In the genomic region with DNA sequence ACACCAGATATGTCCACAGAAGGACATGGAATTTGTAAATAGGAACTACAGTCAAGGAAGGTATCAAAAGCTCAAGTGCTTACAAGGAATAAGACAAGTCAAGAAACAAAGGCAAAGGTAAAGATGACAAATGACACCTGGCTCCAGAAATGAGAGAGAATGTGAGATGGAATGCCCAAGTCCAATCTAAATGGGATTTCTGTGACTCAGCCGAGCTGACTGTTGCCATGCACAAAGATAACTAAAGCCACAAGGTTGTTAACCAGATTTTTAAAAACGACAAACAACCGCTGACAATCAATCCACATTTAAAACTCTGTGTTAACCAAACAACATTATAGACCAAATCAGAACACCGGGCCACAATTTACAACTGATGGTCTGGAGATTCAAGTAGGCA, we compare ENCODE assay signal across 8 cellular contexts. TPM values are rescaled to one million over a fixed set of nuclear protein-coding genes. Genes with fewer than 3 reads are reported as not detected.
DNase-seq lines count a peak whose midpoint lies in the region; ATAC-seq, FAIRE-seq and TF ChIP-seq lines count a peak whose summit lies in the region.

No MANE protein-coding gene starts in this region.

- no peak for TF ChIP-seq CTCF in bronchial epithelial cell (IDR thresholded peaks at IDR 0.05; ENCODE audit: insufficient read depth, low read length, severe bottlenecking)
- no peak for TF ChIP-seq CTCF in mucosa of descending colon (IDR thresholded peaks at IDR 0.05)

- ATAC-seq in mucosa of descending colon (peak; percentile 6), GM19463 (IDR thresholded peaks at IDR 0.05; ENCODE audit: unreplicated experiment) (no peak), GM19395 (IDR thresholded peaks at IDR 0.05; ENCODE audit: unreplicated experiment) (no peak), GM21381 (IDR thresholded peaks at IDR 0.05; ENCODE audit: unreplicated experiment) (no peak)

- H3K4me3 ChIP-seq in bronchial epithelial cell (ENCODE audit: low read depth, low read length) (peak overlapping the region; percentile 91), mucosa of descending colon (peak overlapping the region; percentile 79)

- H3K27me3 ChIP-seq in bronchial epithelial cell (ENCODE audit: control insufficient read depth, insufficient read depth, low read length) = no peaks in the 10 kb centered on the region

- FAIRE-seq in bronchial epithelial cell (lab: Jason Lieb, UNC) = no peak

- no peaks in the 10 kb centered on the region for H3K4me1 ChIP-seq in mucosa of descending colon (ENCODE audit: low read depth)

- intact Hi-C loops in mucosa of descending colon (cut with DNase I, micrococcal nuclease) = no loop called here

- DNase-seq in COLO668 (lab: John Stamatoyannopoulos, UW; ENCODE audit: unreplicated experiment) = peak; percentile 15
- DNase-seq in LHCN-M2 (ENCODE audit: low read depth) = peak; percentile 36
- peak; percentile 55 for DNase-seq in bronchial epithelial cell (ENCODE audit: low read depth)
- no peak for DNase-seq in mucosa of descending colon
- no peak for DNase-seq in NCI-H2107 (lab: John Stamatoyannopoulos, UW)

- no peaks in the 10 kb centered on the region for H3K9me3 ChIP-seq in mucosa of descending colon

- peaks cover 2% of the 10 kb centered on the region for H3K36me3 ChIP-seq in bronchial epithelial cell (ENCODE audit: control insufficient read depth, insufficient read depth, low read length)
- no peaks in the 10 kb centered on the region for H3K36me3 ChIP-seq in mucosa of descending colon (ENCODE audit: low read depth)

RNA-seq across cellular contexts. Expression of a gene that starts 1.1 kb away (rescaled TPM):
- total RNA-seq in LHCN-M2 (2014; rRNA removed) (8.1 TPM in 2 replicates), bronchial epithelial cell (10.8 and 11.3 TPM in 2 replicates), mucosa of descending colon (10 to 100 TPM; 12.0 to 14.1 (median 12.0) TPM)
- polyA plus RNA-seq in LHCN-M2 (2012) = 2.9 TPM

Comparison
In these comparisons a context has a peak if more than half of its experiments do, and no peak if none do; other contexts are left out.
1. DNase-seq: peak in COLO668 (single experiment), LHCN-M2 (single experiment) and bronchial epithelial cell (single experiment); none in mucosa of descending colon (0 of 3) and NCI-H2107 (single experiment).